ENCODE assay signal across 17 cellular contexts in the genomic region with DNA sequence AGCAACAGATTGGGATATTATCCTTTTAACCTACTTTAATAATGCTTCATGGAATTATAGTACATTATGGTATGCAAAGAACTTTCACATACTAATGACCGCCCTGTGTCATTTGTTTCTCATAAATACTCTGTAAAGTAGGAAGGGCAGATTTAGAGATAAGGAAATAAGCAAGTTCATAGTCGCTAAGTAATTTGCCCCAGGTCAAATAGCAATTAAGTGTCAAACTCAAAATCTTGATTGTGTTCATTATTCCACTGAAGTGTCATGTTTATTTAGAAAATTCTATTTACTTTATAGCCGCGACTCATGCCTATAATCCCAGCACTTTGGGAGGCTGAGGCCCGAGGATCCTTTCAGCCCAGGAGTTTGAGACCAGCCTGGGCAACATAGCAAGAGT.
"Had no signal": no experiment of that assay in that cellular context is flagged by ENCODE, and none has a peak within 500 bp of the region (broad histone marks: within the 10 kb centered on the region; RNA-seq: fewer than 3 reads in every experiment).

No MANE protein-coding gene starts in this region.

- DNase-seq: activated CD4-positive, alpha-beta T cell treated with anti-CD3 and anti-CD28 coated beads, Interleukin-2, amount 10 ng/mL, durations not matched to agents 7 days and 5 days; activated CD8-positive, alpha-beta memory T cell treated with anti-CD3 and anti-CD28 coated beads, Interleukin-2, amount 50 U/mL, for 48 hours; activated gamma-delta T cell treated with Interleukin-2 at 50 U/mL for 16 hours; activated T-cell treated with anti-CD3 and anti-CD28 coated beads, Interleukin-2, amount 50 U/mL, for 72 hours; cerebellar nuclear complex; effector memory CD8-positive, alpha-beta T cell; heart right ventricle; naive B cell; stimulated activated CD4-positive, alpha-beta T cell treated with anti-CD3 and anti-CD28 coated beads, Interleukin-15, amount 100 ng/mL, for 24 hours; stimulated activated CD4-positive, alpha-beta T cell treated with anti-CD3 and anti-CD28 coated beads, Interleukin-4, amount 100 ng/mL, for 24 hours; stimulated activated naive CD4-positive, alpha-beta T cell treated with Interleukin-2 at 50 U/mL for 16 hours; upper lobe of right lung had no signal

- H3K9me3 ChIP-seq: heart right ventricle, upper lobe of right lung had no signal

- H3K9me3 Mint-ChIP-seq: activated CD4-positive, alpha-beta T cell treated with anti-CD3 and anti-CD28 coated beads, Interleukin-2, amount 10 ng/mL, durations not matched to agents 7 days and 5 days; activated T-cell treated with anti-CD3 and anti-CD28 coated beads, Interleukin-2, amount 50 U/mL, for 72 hours; dendritic cell treated with granulocyte-macrophage colony-stimulating factor and Interleukin-4, amounts not matched to agents 40 ng/mL and 50 ng/mL, for 4 days; effector memory CD8-positive, alpha-beta T cell; naive B cell; T-helper 2 cell treated with Interferon-gamma antibody and Interleukin-4, amounts not matched to agents 5 μg/mL and 100 μg/mL, for 36 hours had no signal

- ATAC-seq: effector memory CD8-positive, alpha-beta T cell; heart right ventricle had no signal

- H3K27ac ChIP-seq: epithelial cell of prostate, heart right ventricle, upper lobe of right lung had no signal

- H3K27ac Mint-ChIP-seq: activated CD4-positive, alpha-beta T cell treated with anti-CD3 and anti-CD28 coated beads, Interleukin-2, amount 10 ng/mL, durations not matched to agents 7 days and 5 days; activated naive CD8-positive, alpha-beta T cell; activated T-cell treated with anti-CD3 and anti-CD28 coated beads, Interleukin-2, amount 50 U/mL, for 72 hours; dendritic cell treated with granulocyte-macrophage colony-stimulating factor and Interleukin-4, amounts not matched to agents 40 ng/mL and 50 ng/mL, for 4 days; effector memory CD8-positive, alpha-beta T cell; naive B cell; T-helper 2 cell treated with Interferon-gamma antibody and Interleukin-4, amounts not matched to agents 5 μg/mL and 100 μg/mL, for 36 hours had no signal

- H3K4me3 Mint-ChIP-seq: activated CD4-positive, alpha-beta T cell treated with anti-CD3 and anti-CD28 coated beads, Interleukin-2, amount 10 ng/mL, durations not matched to agents 7 days and 5 days; activated naive CD8-positive, alpha-beta T cell; activated T-cell treated with anti-CD3 and anti-CD28 coated beads, Interleukin-2, amount 50 U/mL, for 72 hours; dendritic cell treated with granulocyte-macrophage colony-stimulating factor and Interleukin-4, amounts not matched to agents 40 ng/mL and 50 ng/mL, for 4 days; effector memory CD8-positive, alpha-beta T cell; naive B cell; T-helper 2 cell treated with Interferon-gamma antibody and Interleukin-4, amounts not matched to agents 5 μg/mL and 100 μg/mL, for 36 hours had no signal

- H3K27me3 ChIP-seq: heart right ventricle, upper lobe of right lung had no signal

- H3K27me3 Mint-ChIP-seq: activated CD4-positive, alpha-beta T cell treated with anti-CD3 and anti-CD28 coated beads, Interleukin-2, amount 10 ng/mL, durations not matched to agents 7 days and 5 days; activated naive CD8-positive, alpha-beta T cell; dendritic cell treated with granulocyte-macrophage colony-stimulating factor and Interleukin-4, amounts not matched to agents 40 ng/mL and 50 ng/mL, for 4 days; effector memory CD8-positive, alpha-beta T cell; naive B cell had no signal

- H3K4me1 Mint-ChIP-seq: activated CD4-positive, alpha-beta T cell treated with anti-CD3 and anti-CD28 coated beads, Interleukin-2, amount 10 ng/mL, durations not matched to agents 7 days and 5 days had no signal

- H3K4me1 ChIP-seq: heart right ventricle, upper lobe of right lung had no signal

- H3K4me3 ChIP-seq: heart right ventricle, lung, upper lobe of right lung had no signal
